ENCODE assay signal across 17 cellular contexts in genomic region chr11:106281455-106282173, GRCh38.
A peak's percentile ranks its signal among the peaks of the same experiment; 100 is the strongest.
DNase-seq lines count a peak whose midpoint lies in the region; ATAC-seq and TF ChIP-seq lines count a peak whose summit lies in the region.
"Had no signal": no experiment of that assay in that cellular context is flagged by ENCODE, and none has a peak within 500 bp of the region (broad histone marks: within the 10 kb centered on the region; RNA-seq: fewer than 3 reads in every experiment).

No MANE protein-coding gene starts in this region.

- peak overlapping the region; percentile 61 for H2AFZ ChIP-seq in PC-3 (ENCODE audit: low read length)

- CTCF ChIA-PET in PC-3 (lab: Charles Lee), result interaction anchor here (0.5 to 0.6 kb wide), 2 partner anchors 110 to 659 kb away, joined by 3 read pairs; no protein-coding TSS in a partner anchor

- H3K9me3 ChIP-seq in PC-3 (ENCODE audit: low read length) (no peaks in the 10 kb centered on the region), tibial nerve (no peaks in the 10 kb centered on the region)
- H3K9me3 ChIP-seq: body of pancreas, Caco-2 had no signal

- H3K4me1 ChIP-seq in PC-3 (ENCODE audit: insufficient read depth, low read length) (peaks cover 30% of the 10 kb centered on the region), tibial nerve (no peaks in the 10 kb centered on the region)

- no peak for TF ChIP-seq POLR2A in tibial nerve (IDR thresholded peaks at IDR 0.05)

- POLR2A ChIA-PET in PC-3 (lab: Charles Lee; ENCODE audit: unreplicated experiment), result interaction anchor here (0.5 to 0.6 kb wide), 2 partner anchors 204 to 1048 kb away, joined by 3 read pairs; partner anchors contain the start of genes AASDHPPT and KBTBD3

- no peaks in the 10 kb centered on the region for H3F3A ChIP-seq in PC-3 (ENCODE audit: low read length, unreplicated experiment)

- H3K9ac ChIP-seq in PC-3 (ENCODE audit: low read length), result peak overlapping the region; percentile 28; the same call in 1 of the 2 replicates

- peak overlapping the region; percentile 38 for H3K4me2 ChIP-seq in PC-3 (ENCODE audit: low read length)

- no peaks in the 10 kb centered on the region for H4K20me1 ChIP-seq in PC-3 (ENCODE audit: low read length)

- BruUV-seq in PC-3 (replicated peaks; lab: Mats Ljungman, UMichigan), result no TSS peak

- no peaks in the 10 kb centered on the region for H3K27me3 ChIP-seq in PC-3 (ENCODE audit: low read length)
- H3K27me3 ChIP-seq in tibial nerve, result no peaks in the 10 kb centered on the region
- H3K27me3 ChIP-seq: body of pancreas had no signal

- TF ChIP-seq CTCF in PC-3 (conservative IDR thresholded peaks at IDR 0.05; ENCODE audit: low read depth, low read length) (no peak), choroid plexus epithelial cell (conservative IDR thresholded peaks at IDR 0.05; ENCODE audit: low read depth, low read length) (no peak), tibial nerve (IDR thresholded peaks at IDR 0.05) (no peak)

- no peaks in the 10 kb centered on the region for H3K9me2 ChIP-seq in PC-3 (replicated peaks; ENCODE audit: low read length)

- ATAC-seq in PC-3 (peak; percentile 87), Right ventricle myocardium superior (ENCODE audit: poor library complexity) (no peak)
- ATAC-seq: body of pancreas, natural killer cell had no signal

- H3K4me3 ChIP-seq in PC-3 (ENCODE audit: low read length) (no peak overlapping the region), choroid plexus epithelial cell (ENCODE audit: low read depth, low read length) (no peak overlapping the region), tibial nerve (no peak overlapping the region)
- H3K4me3 ChIP-seq: body of pancreas had no signal

- no peak for TF ChIP-seq EP300 in tibial nerve (IDR thresholded peaks at IDR 0.05)

- intact Hi-C loops in PC-3 (cut with micrococcal nuclease) (loop anchor here (1.0 to 5.0 kb wide), 3 partner anchors 118 to 213 kb away; no protein-coding TSS in a partner anchor), Right ventricle myocardium superior (cut with DNase I) (no loop called here)

- 91 to 95% methylated on average over 3 of the region's 3 CpGs for WGBS in tibial nerve, 2 donors

- H3K27ac ChIP-seq in PC-3 (ENCODE audit: low read length) (peak overlapping the region; percentile 75), tibial nerve (no peak overlapping the region)
- H3K27ac ChIP-seq: body of pancreas had no signal

- no peaks in the 10 kb centered on the region for H3K79me2 ChIP-seq in PC-3 (ENCODE audit: low read length)

- no peaks in the 10 kb centered on the region for H3K36me3 ChIP-seq in PC-3 (ENCODE audit: low read depth, low read length)
- H3K36me3 ChIP-seq in tibial nerve, result no peaks in the 10 kb centered on the region

- DNase-seq in EL (peak; percentile 83), PC-3 (peak; percentile 98), choroid plexus epithelial cell (ENCODE audit: low read depth) (peak; percentile 94), non-pigmented ciliary epithelial cell (ENCODE audit: low read depth) (peak; percentile 82), Right ventricle myocardium superior (no peak), NCI-H187 (lab: John Stamatoyannopoulos, UW) (no peak), tibial nerve (ENCODE audit: low spot score in 2 of 2) (no peak), Ammon's horn (ENCODE audit: low spot score) (no peak)
- DNase-seq: activated CD4-positive, CD25-positive, alpha-beta regulatory T cell; activated T-cell treated with anti-CD3 and anti-CD28 coated beads, Interleukin-2, amount 50 U/mL, for 1 hour; body of pancreas; Caco-2; GOT3; kidney; natural killer cell; NCI-H1092; NCI-H69 had no signal

Comparison
In these comparisons a context has a peak if more than half of its experiments do, and no peak if none do; other contexts are left out.
1. DNase-seq: peak in EL (single experiment), PC-3 (single experiment), choroid plexus epithelial cell (single experiment) and non-pigmented ciliary epithelial cell (single experiment); none in Right ventricle myocardium superior (single experiment), NCI-H187 (0 of 2), tibial nerve (0 of 2) and Ammon's horn (single experiment).